ENCODE assay signal across 9 cellular contexts in genomic region chr2:236545248-236545658, GRCh38. TPM values are rescaled to one million over a fixed set of nuclear protein-coding genes. Genes with fewer than 3 reads are reported as not detected.
A peak's percentile ranks its signal among the peaks of the same experiment; 100 is the strongest.
DNase-seq lines count a peak whose midpoint lies in the region; ATAC-seq and TF ChIP-seq lines count a peak whose summit lies in the region.
"Had no signal": no experiment of that assay in that cellular context is flagged by ENCODE, and none has a peak within 500 bp of the region (broad histone marks: within the 10 kb centered on the region; RNA-seq: fewer than 3 reads in every experiment).

No MANE protein-coding gene starts in this region.

- H2BK5ac ChIP-seq in mesenchymal stem cell (ENCODE audit: low read depth, low read length, poor library complexity, severe bottlenecking), result no peak overlapping the region

- no peaks in the 10 kb centered on the region for H3K27me3 Mint-ChIP-seq in T-helper 2 cell treated with Interferon-gamma antibody and Interleukin-4, amounts not matched to agents 5 μg/mL and 100 μg/mL, for 36 hours (ENCODE audit: low read depth)
- no peaks in the 10 kb centered on the region for H3K27me3 Mint-ChIP-seq in naive thymus-derived CD4-positive, alpha-beta T cell
- no peaks in the 10 kb centered on the region for H3K27me3 Mint-ChIP-seq in chondrocyte (ENCODE audit: low read depth)

- H4K91ac ChIP-seq in mesenchymal stem cell (ENCODE audit: low read length), result no peak overlapping the region

- H2BK12ac ChIP-seq in mesenchymal stem cell (ENCODE audit: low read length in 2 of 2), result no peak overlapping the region

- H3K4ac ChIP-seq in mesenchymal stem cell (ENCODE audit: low read depth in 1 of 2, low read length in 2 of 2), result no peak overlapping the region

- no peak overlapping the region for H2BK120ac ChIP-seq in mesenchymal stem cell (ENCODE audit: low read depth, low read length)

- H4K8ac ChIP-seq in mesenchymal stem cell (ENCODE audit: low read length), result no peak overlapping the region

- no peak overlapping the region for H3K18ac ChIP-seq in mesenchymal stem cell (ENCODE audit: low read depth in 1 of 2, low read length in 2 of 2)

- H3K4me1 ChIP-seq in naive thymus-derived CD4-positive, alpha-beta T cell (ENCODE audit: control insufficient read depth in 2 of 2, insufficient read depth in 2 of 2, low read length in 2 of 2), result peaks cover 58 to 59% of the 10 kb centered on the region in 2 donors
- H3K4me1 ChIP-seq in mesenchymal stem cell (ENCODE audit: control insufficient read depth, insufficient read depth, low read depth, low read length), result no peaks in the 10 kb centered on the region

- H3K4me1 Mint-ChIP-seq in T-helper 2 cell treated with Interferon-gamma antibody and Interleukin-4, amounts not matched to agents 5 μg/mL and 100 μg/mL, for 36 hours (ENCODE audit: low read depth), result peaks cover 85% of the 10 kb centered on the region
- peaks cover 69 to 97% (median 95%) of the 10 kb centered on the region in 7 donors for H3K4me1 Mint-ChIP-seq in naive thymus-derived CD4-positive, alpha-beta T cell
- peaks cover 43% of the 10 kb centered on the region for H3K4me1 Mint-ChIP-seq in chondrocyte (ENCODE audit: low read depth)

- H3K27ac ChIP-seq in naive thymus-derived CD4-positive, alpha-beta T cell (ENCODE audit: low read depth, low read length), result peak overlapping the region; percentile 72
- H3K27ac ChIP-seq in mesenchymal stem cell (ENCODE audit: low read length, poor library complexity, severe bottlenecking), result no peak overlapping the region

- CTCF ChIA-PET in naive thymus-derived CD4-positive, alpha-beta T cell (lab: Charles Lee), result interaction anchor here (1.2 to 1.6 kb wide), 2 partner anchors 9 to 24 kb away, joined by 5 to 11 read pairs; partner anchors contain the start of gene ACKR3

- WGBS in mesenchymal stem cell, result 92% methylated on average over 11 of the region's 11 CpGs

- H3K9me3 Mint-ChIP-seq in T-helper 2 cell treated with Interferon-gamma antibody and Interleukin-4, amounts not matched to agents 5 μg/mL and 100 μg/mL, for 36 hours, result peaks cover 10% of the 10 kb centered on the region
- H3K9me3 Mint-ChIP-seq in naive thymus-derived CD4-positive, alpha-beta T cell, result peaks cover 0 to 5% (median 0%) of the 10 kb centered on the region in 11 donors
- H3K9me3 Mint-ChIP-seq in chondrocyte (ENCODE audit: low read depth), result peaks cover 6% of the 10 kb centered on the region

- no peak overlapping the region for H2AFZ ChIP-seq in mesenchymal stem cell (ENCODE audit: low read depth, low read length)

- H3K4me3 Mint-ChIP-seq in T-helper 2 cell treated with Interferon-gamma antibody and Interleukin-4, amounts not matched to agents 5 μg/mL and 100 μg/mL, for 36 hours, result peak overlapping the region; percentile 71
- peak overlapping the region in 9 of 10 donors; percentile 19 to 85 (median 63) for H3K4me3 Mint-ChIP-seq in naive thymus-derived CD4-positive, alpha-beta T cell
- H3K4me3 Mint-ChIP-seq in chondrocyte (ENCODE audit: unreplicated experiment), result no peak overlapping the region

- peaks cover 64% of the 10 kb centered on the region for H3K36me3 Mint-ChIP-seq in T-helper 2 cell treated with Interferon-gamma antibody and Interleukin-4, amounts not matched to agents 5 μg/mL and 100 μg/mL, for 36 hours (ENCODE audit: low read depth)
- peaks cover 18 to 59% (median 29%) of the 10 kb centered on the region in 5 donors for H3K36me3 Mint-ChIP-seq in naive thymus-derived CD4-positive, alpha-beta T cell
- peaks cover 4% of the 10 kb centered on the region for H3K36me3 Mint-ChIP-seq in chondrocyte (ENCODE audit: low read depth)

- H3K27ac Mint-ChIP-seq in T-helper 2 cell treated with Interferon-gamma antibody and Interleukin-4, amounts not matched to agents 5 μg/mL and 100 μg/mL, for 36 hours, result peak overlapping the region; percentile 90
- H3K27ac Mint-ChIP-seq in naive thymus-derived CD4-positive, alpha-beta T cell, result peak overlapping the region; percentile 77 to 96 (median 92)
- H3K27ac Mint-ChIP-seq in chondrocyte (ENCODE audit: unreplicated experiment), result no peak overlapping the region

- intact Hi-C loops in naive thymus-derived CD4-positive, alpha-beta T cell (cut with micrococcal nuclease), result loop anchor here (10.0 kb wide), 2 partner anchors 540 to 1150 kb away; partner anchors contain the start of gene COPS8 (in 1 of the 2)
- intact Hi-C loops in posterior cingulate gyrus (cut with DNase I), result no loop called here

- H3K23ac ChIP-seq in mesenchymal stem cell (ENCODE audit: low read length in 2 of 2), result no peak overlapping the region

- no peak overlapping the region for H3K14ac ChIP-seq in mesenchymal stem cell (ENCODE audit: low read length in 2 of 2)

- H3K36me3 ChIP-seq in naive thymus-derived CD4-positive, alpha-beta T cell (ENCODE audit: control insufficient read depth in 2 of 3, insufficient read depth in 3 of 3, low read length in 3 of 3), result peaks cover 0 to 9% (median 0%) of the 10 kb centered on the region in 3 experiments
- no peaks in the 10 kb centered on the region for H3K36me3 ChIP-seq in mesenchymal stem cell (ENCODE audit: control insufficient read depth in 1 of 2, insufficient read depth in 2 of 2, low read depth in 1 of 2, low read length in 2 of 2)

- H3K27me3 ChIP-seq in naive thymus-derived CD4-positive, alpha-beta T cell (ENCODE audit: control insufficient read depth in 2 of 2, insufficient read depth in 2 of 2, low read length in 2 of 2), result no peaks in the 10 kb centered on the region
- peaks cover 2 to 6% of the 10 kb centered on the region in 2 experiments for H3K27me3 ChIP-seq in mesenchymal stem cell (ENCODE audit: control insufficient read depth in 1 of 2, insufficient read depth in 1 of 2, low read length in 2 of 2)

- no peak for TF ChIP-seq CTCF in chondrocyte (IDR thresholded peaks at IDR 0.05)

- no peak overlapping the region for H3K9ac ChIP-seq in mesenchymal stem cell (ENCODE audit: low read length)

- no peaks in the 10 kb centered on the region for H3K9me3 ChIP-seq in naive thymus-derived CD4-positive, alpha-beta T cell (ENCODE audit: control insufficient read depth in 2 of 3, low read length in 3 of 3)
- peaks cover 13% of the 10 kb centered on the region for H3K9me3 ChIP-seq in mesenchymal stem cell (ENCODE audit: control insufficient read depth, low read length)

- no peak for DNase-seq in T-helper 2 cell treated with Interferon-gamma antibody and Interleukin-4, amounts not matched to agents 5 μg/mL and 100 μg/mL, for 36 hours (ENCODE audit: low spot score)
- DNase-seq in T-helper 2 cell (no peak), chondrocyte (ENCODE audit: low spot score) (no peak), posterior cingulate gyrus (no peak), mesenchymal stem cell (no peak)
- no peak for DNase-seq in naive thymus-derived CD4-positive, alpha-beta T cell
- DNase-seq: 8988T had no signal

- POLR2A ChIA-PET in naive thymus-derived CD4-positive, alpha-beta T cell (lab: Charles Lee), result interaction anchor here (0.9 to 2.6 kb wide), 5 partner anchors 8 to 24 kb away, joined by 3 to 38 read pairs (median 5); partner anchors contain the start of gene ACKR3

- no peak overlapping the region for H2BK15ac ChIP-seq in mesenchymal stem cell (ENCODE audit: low read depth, poor library complexity, severe bottlenecking)

- peak overlapping the region; percentile 13 for H3K4me3 ChIP-seq in naive thymus-derived CD4-positive, alpha-beta T cell (ENCODE audit: low read length)
- H3K4me3 ChIP-seq in mesenchymal stem cell (ENCODE audit: insufficient read depth in 1 of 2, low read depth in 1 of 2, low read length in 2 of 2), result no peak overlapping the region

- no peak overlapping the region for H2AK5ac ChIP-seq in mesenchymal stem cell (ENCODE audit: low read length, severe bottlenecking)

- ATAC-seq in GM21528 (IDR thresholded peaks at IDR 0.05; ENCODE audit: low FRiP score, unreplicated experiment), result peak; percentile 56
- ATAC-seq in HG03460 (IDR thresholded peaks at IDR 0.05; ENCODE audit: unreplicated experiment), result peak; percentile 50
- ATAC-seq in naive thymus-derived CD4-positive, alpha-beta T cell, result no peak

- no peaks in the 10 kb centered on the region for H3K79me1 ChIP-seq in mesenchymal stem cell (replicated peaks; ENCODE audit: low read length, poor library complexity, severe bottlenecking)

- H3K4me2 ChIP-seq in mesenchymal stem cell (ENCODE audit: low read length, poor library complexity, severe bottlenecking), result no peak overlapping the region

RNA-seq across cellular contexts. Expression of gene ACKR3, which starts 24.4 kb away (rescaled TPM):
- total RNA-seq in naive thymus-derived CD4-positive, alpha-beta T cell, result 1 to 10 TPM; 2.8 to 6.2 (median 4.9) TPM
- 1 to 10 TPM; 4.0 to 4.1 TPM for polyA plus RNA-seq in naive thymus-derived CD4-positive, alpha-beta T cell
- 56.6 to 68.8 TPM (median 57.6 TPM) in 3 replicates for total RNA-seq in chondrocyte
- polyA plus RNA-seq in mesenchymal stem cell (2013, experiment 1 of 2), result 40.4 TPM
- polyA plus RNA-seq in mesenchymal stem cell (2013, experiment 2 of 2), result 43.3 TPM
